10 cellular contexts compared by ENCODE assay signal in genomic region chr11:61888043-61888442, GRCh38. TPM values are rescaled to one million over a fixed set of nuclear protein-coding genes. Genes with fewer than 3 reads are reported as not detected.
DNase-seq lines count a peak whose midpoint lies in the region; ATAC-seq, FAIRE-seq and TF ChIP-seq lines count a peak whose summit lies in the region.
"Had no signal": no experiment of that assay in that cellular context is flagged by ENCODE, and none has a peak within 500 bp of the region (broad histone marks: within the 10 kb centered on the region; RNA-seq: fewer than 3 reads in every experiment).

No MANE protein-coding gene starts in this region.

- intact Hi-C loops in testis (cut with DNase I; ENCODE audit: low total_unique reads) = no loop called here

- no peaks in the 10 kb centered on the region for H3K9me3 ChIP-seq in testis

- TF ChIP-seq CTCF in bronchial epithelial cell (IDR thresholded peaks at IDR 0.05; ENCODE audit: insufficient read depth, low read length, severe bottlenecking) = no peak
- TF ChIP-seq CTCF in testis (IDR thresholded peaks at IDR 0.05) = no peak

- H3K4me3 ChIP-seq in bronchial epithelial cell (ENCODE audit: low read depth, low read length) (no peak overlapping the region), testis (no peak overlapping the region)

- peak; percentile 91 for DNase-seq in HS-27A (ENCODE audit: low read depth)
- peak; percentile 92 for DNase-seq in bronchial epithelial cell (ENCODE audit: low read depth)
- peak; percentile 88 for DNase-seq in iris pigment epithelial cell (ENCODE audit: low read depth)
- DNase-seq in testis = peak; percentile 78
- no peak for DNase-seq in NOMO-1 treated with dmso at 0.1 percent for 144 hours (lab: John Stamatoyannopoulos, UW; ENCODE audit: unreplicated experiment)
- no peak for DNase-seq in activated CD8-positive, alpha-beta memory T cell treated with anti-CD3 and anti-CD28 coated beads, Interleukin-2, amount 50 U/mL, for 48 hours
- DNase-seq in NCI-H2029 treated with DMSO at 0.1 percent for 48 hours (lab: John Stamatoyannopoulos, UW) = no peak
- DNase-seq: activated effector memory CD4-positive, alpha-beta T cell treated with Interleukin-2 at 50 U/mL for 16 hours; H9 had no signal

- no peak for FAIRE-seq in bronchial epithelial cell (lab: Jason Lieb, UNC)

- 33 to 66% methylated on average over 1 to 6 of the region's 6 CpGs for WGBS in testis, 2 donors

- TF ChIP-seq POLR2A in testis (IDR thresholded peaks at IDR 0.05) = no peak

- peaks cover 3% of the 10 kb centered on the region for H3K36me3 ChIP-seq in bronchial epithelial cell (ENCODE audit: control insufficient read depth, insufficient read depth, low read length)
- H3K36me3 ChIP-seq in testis (ENCODE audit: low read depth, missing control alignments) = no peaks in the 10 kb centered on the region

- no peak for ATAC-seq in GM19463 (IDR thresholded peaks at IDR 0.05; ENCODE audit: unreplicated experiment)

- peaks cover 13% of the 10 kb centered on the region for H3K4me1 ChIP-seq in testis

- H3K27me3 ChIP-seq in bronchial epithelial cell (ENCODE audit: control insufficient read depth, insufficient read depth, low read length) = no peaks in the 10 kb centered on the region
- H3K27me3 ChIP-seq in testis = no peaks in the 10 kb centered on the region

- peak overlapping the region in 1 of 2 donors; percentile 39 for H3K27ac ChIP-seq in testis

RNA-seq across cellular contexts. Expression of gene FADS3, which starts 3.3 kb away (rescaled TPM):
- total RNA-seq in bronchial epithelial cell (31.9 and 66.2 TPM in 2 replicates), testis (10 to 100 TPM; 50.6 to 88.5 TPM)
- polyA plus RNA-seq in testis (ENCODE audit: insufficient read depth, low read depth, low replicate concordance) = 20.5 TPM

RNA-seq across cellular contexts. Expression of gene RAB3IL1, which starts 29.3 kb away (rescaled TPM):
- total RNA-seq in bronchial epithelial cell (0.90 and 1.1 TPM in 2 replicates), testis (10 to 100 TPM; 57.7 to 65.8 TPM)
- polyA plus RNA-seq in testis (ENCODE audit: insufficient read depth, low read depth, low replicate concordance) = 88.2 TPM

RNA-seq across cellular contexts. Expression of gene FADS2, which starts 59.9 kb away (rescaled TPM):
- 15.2 and 34.2 TPM in 2 replicates for total RNA-seq in bronchial epithelial cell
- 100 to 1,000 TPM in 1 of 2 donors, 10 to 100 TPM in 1; 73.5 to 123 TPM for total RNA-seq in testis
- 80.8 TPM for polyA plus RNA-seq in testis (ENCODE audit: insufficient read depth, low read depth, low replicate concordance)

Comparison
In these comparisons a context has a peak if more than half of its experiments do, and no peak if none do; other contexts are left out.
1. DNase-seq: peak in HS-27A (single experiment), bronchial epithelial cell (single experiment), iris pigment epithelial cell (single experiment) and testis (single experiment); none in NOMO-1 treated with dmso at 0.1 percent for 144 hours (single experiment), activated CD8-positive, alpha-beta memory T cell treated with anti-CD3 and anti-CD28 coated beads, Interleukin-2, amount 50 U/mL, for 48 hours (single experiment) and NCI-H2029 treated with DMSO at 0.1 percent for 48 hours (single experiment).
2. RNA of gene RAB3IL1, which starts 29.3 kb away (total RNA-seq): 57.7 to 65.8 TPM in testis; 0.90 to 1.1 TPM in bronchial epithelial cell; every median in the first group is over 10 times any median in the second.